Comparison of ENCODE assay signal across 8 cellular contexts in the genomic region with DNA sequence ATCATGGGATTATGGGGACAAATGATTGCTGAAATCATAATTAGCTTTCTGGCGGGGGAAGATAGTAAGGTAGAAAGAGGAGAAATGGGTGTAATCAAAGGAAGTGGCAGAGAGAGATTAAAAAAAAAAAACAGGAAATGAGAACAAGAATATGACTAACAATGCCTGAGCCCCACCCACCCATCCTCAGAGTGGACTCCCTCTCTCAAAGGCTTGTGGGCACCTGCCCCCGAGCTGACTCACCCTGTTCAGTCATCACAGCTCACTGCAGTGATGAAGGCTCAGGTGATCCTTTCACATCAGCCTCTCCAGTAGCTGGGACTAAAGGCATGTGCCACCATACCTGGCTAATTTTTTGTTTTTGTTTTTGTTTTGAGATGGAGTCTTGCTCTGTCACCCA. TPM values are rescaled to one million over a fixed set of nuclear protein-coding genes. Genes with fewer than 3 reads are reported as not detected.
DNase-seq lines count a peak whose midpoint lies in the region; ATAC-seq, FAIRE-seq and TF ChIP-seq lines count a peak whose summit lies in the region.

No MANE protein-coding gene starts in this region.

- TF ChIP-seq CTCF in lung (IDR thresholded peaks at IDR 0.05; ENCODE audit: control extremely low read depth, extremely low read depth): no peak

- no peak for FAIRE-seq in HTR-8/SVneo (lab: Jason Lieb, UNC)

- 15 to 32% methylated on average over 2 of the region's 2 CpGs for WGBS in lung, 2 donors

- H3K4me1 Mint-ChIP-seq in stimulated activated naive CD8-positive, alpha-beta T cell treated with anti-CD3 and anti-CD28 coated beads, Interleukin-15, Interleukin-2, amounts not matched to agents 100 ng/mL and 50 ng/mL, for 24 hours (ENCODE audit: low read depth): peaks cover 63% of the 10 kb centered on the region

- peaks cover 7% of the 10 kb centered on the region for H3K9me3 Mint-ChIP-seq in stimulated activated naive CD8-positive, alpha-beta T cell treated with anti-CD3 and anti-CD28 coated beads, Interleukin-15, Interleukin-2, amounts not matched to agents 100 ng/mL and 50 ng/mL, for 24 hours

- H3K27ac ChIP-seq in lung (ENCODE audit: low read depth in 1 of 2, low read length in 1 of 2): no peak overlapping the region

- H3K4me1 ChIP-seq in lung (ENCODE audit: control insufficient read depth in 2 of 2, insufficient read depth in 2 of 2, low read length in 2 of 2): peaks cover 2 to 5% of the 10 kb centered on the region in 2 donors

- peaks cover 41% of the 10 kb centered on the region for H3K36me3 Mint-ChIP-seq in stimulated activated naive CD8-positive, alpha-beta T cell treated with anti-CD3 and anti-CD28 coated beads, Interleukin-15, Interleukin-2, amounts not matched to agents 100 ng/mL and 50 ng/mL, for 24 hours (ENCODE audit: low read depth)

- no peak overlapping the region for H3K4me3 ChIP-seq in lung

- H3K27me3 ChIP-seq in lung (ENCODE audit: control insufficient read depth, insufficient read depth): no peaks in the 10 kb centered on the region

- H3K4me3 Mint-ChIP-seq in stimulated activated naive CD8-positive, alpha-beta T cell treated with anti-CD3 and anti-CD28 coated beads, Interleukin-15, Interleukin-2, amounts not matched to agents 100 ng/mL and 50 ng/mL, for 24 hours: peak overlapping the region; percentile 60

- peaks cover 0 to 5% of the 10 kb centered on the region in 2 donors for H3K36me3 ChIP-seq in lung (ENCODE audit: control insufficient read depth in 2 of 2, insufficient read depth in 2 of 2, low read length in 2 of 2)

- H3K27me3 Mint-ChIP-seq in stimulated activated naive CD8-positive, alpha-beta T cell treated with anti-CD3 and anti-CD28 coated beads, Interleukin-15, Interleukin-2, amounts not matched to agents 100 ng/mL and 50 ng/mL, for 24 hours: no peaks in the 10 kb centered on the region

- H3K27ac Mint-ChIP-seq in stimulated activated naive CD8-positive, alpha-beta T cell treated with anti-CD3 and anti-CD28 coated beads, Interleukin-15, Interleukin-2, amounts not matched to agents 100 ng/mL and 50 ng/mL, for 24 hours: peak overlapping the region; percentile 95

- no peaks in the 10 kb centered on the region for H3K9me3 ChIP-seq in lung (ENCODE audit: control insufficient read depth in 2 of 2, insufficient read depth in 1 of 2, low read length in 1 of 2)

- DNase-seq in Daoy (ENCODE audit: low read depth): peak; percentile 93
- peak; percentile 65 for DNase-seq in HTR-8/SVneo (ENCODE audit: insufficient read length, low spot score)
- peak; percentile 7 for DNase-seq in T1000 (lab: John Stamatoyannopoulos, UW)
- peak; percentile 85 for DNase-seq in astrocyte of the hippocampus (ENCODE audit: low read depth, low spot score)
- DNase-seq in lung (ENCODE audit: low spot score): peak; percentile 58
- no peak for DNase-seq in medulla oblongata (ENCODE audit: extremely low spot score)

- ATAC-seq in GM21576 (IDR thresholded peaks at IDR 0.05; ENCODE audit: unreplicated experiment): peak; percentile 98
- ATAC-seq in lung (ENCODE audit: insufficient read depth, low FRiP score): peak; percentile 87

RNA-seq across cellular contexts. Expression of gene TPT1, which starts 26.4 kb away (rescaled TPM):
- 1,431 and 1,984 TPM in 2 replicates for total RNA-seq in Daoy (2014; rRNA removed; shearing (Covaris generic))
- 1,000 to 10,000 TPM; 2,791 to 4,410 TPM for total RNA-seq in lung
- polyA plus RNA-seq in lung: 1,000 to 10,000 TPM; 4,352 to 8,629 TPM

RNA-seq across cellular contexts. Expression of gene SLC25A30, which starts 50.8 kb away (rescaled TPM):
- total RNA-seq in Daoy (2014; rRNA removed; shearing (Covaris generic)): 1.9 and 3.1 TPM in 2 replicates
- 10 to 100 TPM; 13.0 to 24.3 TPM for total RNA-seq in lung
- polyA plus RNA-seq in lung: 1 to 10 TPM; 7.3 to 7.4 TPM
